Comparison of ENCODE assay signal across 8 cellular contexts in genomic region chr19:38664503-38665211, GRCh38. TPM values are rescaled to one million over a fixed set of nuclear protein-coding genes. Genes with fewer than 3 reads are reported as not detected.
DNase-seq lines count a peak whose midpoint lies in the region; ATAC-seq and TF ChIP-seq lines count a peak whose summit lies in the region.

No MANE protein-coding gene starts in this region.

- no peaks in the 10 kb centered on the region for H3K27me3 ChIP-seq in HCT116 (ENCODE audit: insufficient read depth, low read length)
- H3K27me3 ChIP-seq in cardiac muscle cell = no peaks in the 10 kb centered on the region
- no peaks in the 10 kb centered on the region for H3K27me3 ChIP-seq in skeletal muscle satellite cell (ENCODE audit: control insufficient read depth, insufficient read depth, low read length)

- H3K36me3 ChIP-seq in HCT116 (ENCODE audit: control insufficient read depth in 1 of 2, insufficient read depth in 2 of 2, low read length in 2 of 2) (peaks cover 7 to 22% of the 10 kb centered on the region in 2 experiments; a peak in 2 of 4 replicates), cardiac muscle cell (peaks cover 4% of the 10 kb centered on the region), skeletal muscle satellite cell (ENCODE audit: insufficient read depth, low read length) (peaks cover 43% of the 10 kb centered on the region)

- no peak for TF ChIP-seq RAD21 in HCT116 (IDR thresholded peaks at IDR 0.05; ENCODE audit: low read depth)

- TF ChIP-seq CTCF in HCT116 (IDR thresholded peaks at IDR 0.05 in 2 of 3, conservative IDR thresholded peaks at IDR 0.05 in 1 of 3; ENCODE audit: borderline replicate concordance in 1 of 3, insufficient read depth in 1 of 3, low read depth in 2 of 3, low read length in 2 of 3) (no peak), cardiac muscle cell (IDR thresholded peaks at IDR 0.05; ENCODE audit: low read depth, low read length) (no peak)

- H3K4me2 ChIP-seq in HCT116 (ENCODE audit: low read length) (peak overlapping the region; percentile 25), skeletal muscle satellite cell (ENCODE audit: low read length) (peak overlapping the region; percentile 59)

- TF ChIP-seq POLR2A in HCT116 (IDR thresholded peaks at IDR 0.05; ENCODE audit: borderline replicate concordance, extremely low read depth, insufficient read depth, insufficient read length) = no peak

- POLR2A ChIA-PET in HCT116 (lab: Charles Lee) = no interaction called here

- H3K4me1 ChIP-seq in HCT116 (ENCODE audit: control insufficient read depth in 1 of 2, insufficient read depth in 2 of 2, low read length in 2 of 2) (peaks cover 78 to 95% of the 10 kb centered on the region in 2 experiments), cardiac muscle cell (ENCODE audit: low read depth) (peaks cover 93% of the 10 kb centered on the region), skeletal muscle satellite cell (ENCODE audit: control insufficient read depth, insufficient read depth, low read length) (peaks cover 93% of the 10 kb centered on the region)

- H2AFZ ChIP-seq in HCT116 (ENCODE audit: low read depth, low read length, poor library complexity, severe bottlenecking) = no peak overlapping the region

- ATAC-seq in HCT116 (no peak), SK-N-SH treated with all-trans-retinoic acid at 6 μM for 48 hours (peak; percentile 3; the same call in 1 of the 3 replicates), GM18519 (IDR thresholded peaks at IDR 0.05; ENCODE audit: low FRiP score, unreplicated experiment) (no peak)

- H3K9ac ChIP-seq in HCT116 (ENCODE audit: low read length) (peak overlapping the region; percentile 37; the same call in 1 of the 2 replicates), skeletal muscle satellite cell (ENCODE audit: low read depth, low read length) (peak overlapping the region; percentile 78)

- CTCF ChIA-PET in HCT116 (lab: Charles Lee) = interaction anchor here (0.6 kb wide), 1 partner anchor 439 kb away, joined by 3 read pairs; no protein-coding TSS in a partner anchor

- intact Hi-C loops in HCT116 (cut with micrococcal nuclease) = no loop called here

- no peak for DNase-seq in HCT116 (ENCODE audit: low read depth, low spot score)
- DNase-seq in cardiac muscle cell (ENCODE audit: low read depth in 1 of 2, low spot score in 1 of 2) = peak in 1 of 2 donors; percentile 60
- DNase-seq in NCI-H510A treated with DMSO at 0.1 percent for 48 hours (lab: John Stamatoyannopoulos, UW) = no peak
- DNase-seq in stimulated activated CD4-positive, alpha-beta T cell treated with anti-CD3 and anti-CD28 coated beads, Interleukin-4, amount 100 ng/mL, for 4 hours = no peak
- DNase-seq in 8988T = no peak

- peaks cover 11% of the 10 kb centered on the region; the same call in 1 of the 2 replicates for H4K20me1 ChIP-seq in HCT116 (ENCODE audit: insufficient read depth)

- no peaks in the 10 kb centered on the region for H3K9me2 ChIP-seq in HCT116 (ENCODE audit: insufficient read depth)

- H3K4me3 ChIP-seq in HCT116 (replicated peaks in 1 of 2; ENCODE audit: low read depth in 1 of 2, low read length in 2 of 2) = no peak overlapping the region
- H3K4me3 ChIP-seq in cardiac muscle cell = no peak overlapping the region
- peak overlapping the region; percentile 21 for H3K4me3 ChIP-seq in skeletal muscle satellite cell (ENCODE audit: low read length)

- no TSS peak for BruUV-seq in HCT116 (replicated peaks; lab: Mats Ljungman, UMichigan)

- RAD21 ChIA-PET in HCT116 (lab: Charles Lee; ENCODE audit: low non-redundant PET in 1 of 2, low total read pairs in 2 of 2, uncharacterized antibody in 2 of 2, unreplicated experiment in 2 of 2) = no interaction called here

- H3K79me2 ChIP-seq in HCT116 (ENCODE audit: insufficient read depth, low read length) = peaks cover 100% of the 10 kb centered on the region

- H3K9me3 ChIP-seq in HCT116 (ENCODE audit: control insufficient read depth in 1 of 2, insufficient read depth in 1 of 2, low read depth in 1 of 2, low read length in 2 of 2) (no peaks in the 10 kb centered on the region), cardiac muscle cell (ENCODE audit: low read depth) (no peaks in the 10 kb centered on the region), skeletal muscle satellite cell (replicated peaks; ENCODE audit: low read length) (no peaks in the 10 kb centered on the region)

- H3K27ac ChIP-seq in HCT116 (ENCODE audit: low read depth, low read length) (peak overlapping the region; percentile 17; the same call in 1 of the 2 replicates), cardiac muscle cell (peak overlapping the region; percentile 98)

TF ChIP-seq in HCT116, 20 proteins besides CTCF, POLR2A, EP300 and RAD21 (continues in another document):
- TF ChIP-seq ZNF274 (IDR thresholded peaks at IDR 0.05; ENCODE audit: low read depth, low read length) = no peak
- TF ChIP-seq ELF1 (IDR thresholded peaks at IDR 0.05; ENCODE audit: borderline replicate concordance, low read depth) = no peak
- TF ChIP-seq ZBTB33 (IDR thresholded peaks at IDR 0.05; ENCODE audit: extremely low read depth, insufficient replicate concordance, low read length) = no peak
- no peak for TF ChIP-seq CBX3 (IDR thresholded peaks at IDR 0.05; ENCODE audit: low read depth)
- no peak for TF ChIP-seq SP1 (IDR thresholded peaks at IDR 0.05; ENCODE audit: low read depth)
- TF ChIP-seq TCF7L2 (IDR thresholded peaks at IDR 0.05; ENCODE audit: borderline replicate concordance, extremely low read depth, insufficient read depth, insufficient read length) = no peak
- TF ChIP-seq EGR1 (IDR thresholded peaks at IDR 0.05; ENCODE audit: low read depth) = no peak
- no peak for TF ChIP-seq POLR2AphosphoS5 (IDR thresholded peaks at IDR 0.05; ENCODE audit: low read depth, low read length)
- no peak for TF ChIP-seq SRF (IDR thresholded peaks at IDR 0.05; ENCODE audit: low read depth)
- TF ChIP-seq MAX (IDR thresholded peaks at IDR 0.05) = no peak

TF ChIP-seq in SK-N-SH treated with all-trans-retinoic acid at 6 μM for 48 hours, 23 proteins besides CTCF, POLR2A, EP300 and RAD21:
- TF ChIP-seq CREB5 (CRISPR knock-in tag; IDR thresholded peaks at IDR 0.05; ENCODE audit: low read depth) = no peak
- TF ChIP-seq OSR1 (CRISPR knock-in tag; IDR thresholded peaks at IDR 0.05) = no peak
- TF ChIP-seq ZNF565 (CRISPR knock-in tag; conservative IDR thresholded peaks at IDR 0.05; ENCODE audit: low read depth) = no peak
- TF ChIP-seq SNAI2 (CRISPR knock-in tag; IDR thresholded peaks at IDR 0.05) = no peak
- no peak for TF ChIP-seq RARB (CRISPR knock-in tag; IDR thresholded peaks at IDR 0.05)
- no peak for TF ChIP-seq TCF4 (CRISPR knock-in tag; IDR thresholded peaks at IDR 0.05; ENCODE audit: borderline replicate concordance)
- no peak for TF ChIP-seq CSRNP3 (CRISPR knock-in tag; IDR thresholded peaks at IDR 0.05)

RNA-seq across cellular contexts. Expression of gene ACTN4, which starts 17.2 kb away (rescaled TPM):
- total RNA-seq in HCT116 (2021; ENCODE audit: unreplicated experiment) (651 TPM), cardiac muscle cell (391 and 465 TPM in 2 replicates)
- polyA plus RNA-seq in HCT116 (2012) = 635 and 727 TPM in 2 replicates
- polyA plus RNA-seq in cardiac muscle cell = 70.2 and 77.4 TPM in 2 replicates
- 162 and 238 TPM in 2 replicates for total RNA-seq in skeletal muscle satellite cell (2012; rRNA removed)

RNA-seq across cellular contexts. Expression of gene EIF3K, which starts 45.7 kb away (rescaled TPM):
- total RNA-seq in HCT116 (2021; ENCODE audit: unreplicated experiment) (313 TPM), cardiac muscle cell (504 and 711 TPM in 2 replicates)
- polyA plus RNA-seq in HCT116 (2012) = 474 and 485 TPM in 2 replicates
- polyA plus RNA-seq in cardiac muscle cell = 258 and 455 TPM in 2 replicates
- 591 and 1,054 TPM in 2 replicates for total RNA-seq in skeletal muscle satellite cell (2012; rRNA removed)

RNA-seq across cellular contexts. Expression of gene MAP4K1, which starts 46.9 kb away (rescaled TPM):
- total RNA-seq in HCT116 (2021; ENCODE audit: unreplicated experiment) (9.1 TPM), cardiac muscle cell (2.4 and 3.9 TPM in 2 replicates)
- polyA plus RNA-seq in HCT116 (2012) = 2.1 and 2.2 TPM in 2 replicates
- polyA plus RNA-seq in cardiac muscle cell = 4.6 and 7.7 TPM in 2 replicates
- 0.25 TPM in 1 of 2 replicates, not detected in the other for total RNA-seq in skeletal muscle satellite cell (2012; rRNA removed)
